In the genomic region with DNA sequence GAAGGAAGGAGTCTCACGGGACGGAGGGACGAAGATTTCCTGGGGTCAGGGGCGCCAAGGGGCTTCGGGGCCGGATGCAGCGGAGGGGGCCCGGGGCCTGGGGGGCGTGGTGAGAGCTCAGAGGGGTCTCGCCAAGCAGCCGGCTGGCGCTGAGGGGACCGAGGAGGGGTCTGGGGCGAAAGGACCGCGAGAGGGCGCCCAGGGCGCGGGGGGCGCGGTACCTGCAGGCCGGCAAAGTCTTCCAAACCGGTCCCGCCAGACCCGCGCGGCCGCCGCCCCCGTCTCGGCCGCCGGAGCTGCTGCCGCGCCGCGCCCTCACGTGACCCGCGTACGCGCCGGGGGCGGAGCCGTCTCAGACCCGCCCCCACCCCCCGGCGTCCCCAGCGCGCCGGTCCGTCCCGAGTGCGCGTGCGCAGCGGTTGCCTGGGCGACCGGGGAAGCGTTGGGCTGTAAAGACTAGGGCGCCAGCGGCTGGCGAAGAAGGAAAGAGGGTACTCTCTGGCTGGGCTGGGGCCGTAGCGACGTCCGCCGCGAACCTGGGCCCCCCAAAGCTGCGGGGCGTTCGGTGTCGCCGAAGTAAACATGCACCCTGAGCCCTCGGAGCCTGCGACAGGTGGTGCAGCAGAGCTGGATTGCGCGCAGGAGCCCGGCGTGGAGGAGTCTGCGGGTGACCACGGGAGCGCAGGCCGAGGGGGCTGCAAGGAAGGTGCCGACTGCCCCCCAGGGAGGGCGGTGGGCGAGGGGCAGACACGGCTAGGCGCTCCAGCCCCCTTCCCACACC, we compare ENCODE assay signal across 1 cellular context.
TF ChIP-seq lines count a peak whose summit lies in the region.

DNAAF1 (plus strand) TSS at position 450 of the 781 bp plus-strand sequence; CDS start at position 583, 133 bp downstream.
HSDL1 (minus strand) TSS at position 319 of the 781 bp plus-strand sequence. CDS start 13,856 bp downstream, outside the sequence.

TF ChIP-seq in K562, 482 proteins besides CTCF, POLR2A, EP300 and RAD21 (continued from another document and continues in another):
- no peak for TF ChIP-seq ARID3B (CRISPR knock-in tag; IDR thresholded peaks at IDR 0.05; ENCODE audit: borderline replicate concordance)
- no peak for TF ChIP-seq CREB3 (tag; conservative IDR thresholded peaks at IDR 0.05; ENCODE audit: low read depth)
- TF ChIP-seq, protein P1, sequence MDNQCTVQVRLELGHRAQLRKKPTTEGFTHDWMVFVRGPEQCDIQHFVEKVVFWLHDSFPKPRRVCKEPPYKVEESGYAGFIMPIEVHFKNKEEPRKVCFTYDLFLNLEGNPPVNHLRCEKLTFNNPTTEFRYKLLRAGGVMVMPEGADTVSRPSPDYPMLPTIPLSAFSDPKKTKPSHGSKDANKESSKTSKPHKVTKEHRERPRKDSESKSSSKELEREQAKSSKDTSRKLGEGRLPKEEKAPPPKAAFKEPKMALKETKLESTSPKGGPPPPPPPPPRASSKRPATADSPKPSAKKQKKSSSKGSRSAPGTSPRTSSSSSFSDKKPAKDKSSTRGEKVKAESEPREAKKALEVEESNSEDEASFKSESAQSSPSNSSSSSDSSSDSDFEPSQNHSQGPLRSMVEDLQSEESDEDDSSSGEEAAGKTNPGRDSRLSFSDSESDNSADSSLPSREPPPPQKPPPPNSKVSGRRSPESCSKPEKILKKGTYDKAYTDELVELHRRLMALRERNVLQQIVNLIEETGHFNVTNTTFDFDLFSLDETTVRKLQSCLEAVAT (IDR thresholded peaks at IDR 0.05) = no peak
- no peak for TF ChIP-seq DMBX1 (CRISPR knock-in tag; IDR thresholded peaks at IDR 0.05; ENCODE audit: borderline replicate concordance)
- TF ChIP-seq MTA3 (IDR thresholded peaks at IDR 0.05; ENCODE audit: borderline replicate concordance) = no peak
- no peak for TF ChIP-seq ZNF384 (IDR thresholded peaks at IDR 0.05; ENCODE audit: low read depth, low read length)
- no peak for TF ChIP-seq TCFL5 (CRISPR knock-in tag; conservative IDR thresholded peaks at IDR 0.05)
- no peak for TF ChIP-seq ELF1 (tag; IDR thresholded peaks at IDR 0.05)
- TF ChIP-seq NFRKB (IDR thresholded peaks at IDR 0.05; ENCODE audit: low read depth) = no peak
- TF ChIP-seq XRCC4 (IDR thresholded peaks at IDR 0.05; ENCODE audit: extremely low read depth, insufficient read depth, insufficient read length) = no peak
- no peak for TF ChIP-seq CBX5 (IDR thresholded peaks at IDR 0.05; ENCODE audit: borderline replicate concordance, low read depth)
- no peak for TF ChIP-seq NR0B1 (IDR thresholded peaks at IDR 0.05; ENCODE audit: partially characterized antibody)
- TF ChIP-seq THRAP3 (IDR thresholded peaks at IDR 0.05; ENCODE audit: borderline replicate concordance) = no peak
- TF ChIP-seq FOXK1 (CRISPR knock-in tag; IDR thresholded peaks at IDR 0.05; ENCODE audit: borderline replicate concordance) = peak; percentile 70; the same call in 1 of the 2 replicates
- TF ChIP-seq MBD1 (CRISPR knock-in tag; IDR thresholded peaks at IDR 0.05) = no peak
- no peak for TF ChIP-seq ADNP (tag; IDR thresholded peaks at IDR 0.05)
- TF ChIP-seq ARID3A (IDR thresholded peaks at IDR 0.05; ENCODE audit: borderline replicate concordance, low read depth, low read length) = no peak
- no peak for TF ChIP-seq BRF2 (IDR thresholded peaks at IDR 0.05; ENCODE audit: borderline replicate concordance, insufficient read depth, insufficient read length)
- TF ChIP-seq PHB (CRISPR knock-in tag; IDR thresholded peaks at IDR 0.05) = no peak
- no peak for TF ChIP-seq CGGBP1 (CRISPR knock-in tag; IDR thresholded peaks at IDR 0.05)
- TF ChIP-seq EWSR1 (IDR thresholded peaks at IDR 0.05; ENCODE audit: borderline replicate concordance, low read depth, partially characterized antibody) = no peak
- TF ChIP-seq ZNF766 (CRISPR knock-in tag; conservative IDR thresholded peaks at IDR 0.05) = no peak
- 0 out of 2 replicates have a peak, but pooled peaks have one; percentile 8 for TF ChIP-seq LCOR (CRISPR knock-in tag; IDR thresholded peaks at IDR 0.05)
- TF ChIP-seq JUND (IDR thresholded peaks at IDR 0.05; ENCODE audit: borderline replicate concordance, low read depth, low read length) = no peak
- TF ChIP-seq JUND (tag; IDR thresholded peaks at IDR 0.05; ENCODE audit: borderline replicate concordance, low read depth, low read length) = no peak
- TF ChIP-seq OTX1 (CRISPR knock-in tag; IDR thresholded peaks at IDR 0.05) = no peak
- no peak for TF ChIP-seq ZNF75A (CRISPR knock-in tag; IDR thresholded peaks at IDR 0.05)
- TF ChIP-seq ZNF583 (CRISPR knock-in tag; IDR thresholded peaks at IDR 0.05) = no peak
- TF ChIP-seq, protein P2, sequence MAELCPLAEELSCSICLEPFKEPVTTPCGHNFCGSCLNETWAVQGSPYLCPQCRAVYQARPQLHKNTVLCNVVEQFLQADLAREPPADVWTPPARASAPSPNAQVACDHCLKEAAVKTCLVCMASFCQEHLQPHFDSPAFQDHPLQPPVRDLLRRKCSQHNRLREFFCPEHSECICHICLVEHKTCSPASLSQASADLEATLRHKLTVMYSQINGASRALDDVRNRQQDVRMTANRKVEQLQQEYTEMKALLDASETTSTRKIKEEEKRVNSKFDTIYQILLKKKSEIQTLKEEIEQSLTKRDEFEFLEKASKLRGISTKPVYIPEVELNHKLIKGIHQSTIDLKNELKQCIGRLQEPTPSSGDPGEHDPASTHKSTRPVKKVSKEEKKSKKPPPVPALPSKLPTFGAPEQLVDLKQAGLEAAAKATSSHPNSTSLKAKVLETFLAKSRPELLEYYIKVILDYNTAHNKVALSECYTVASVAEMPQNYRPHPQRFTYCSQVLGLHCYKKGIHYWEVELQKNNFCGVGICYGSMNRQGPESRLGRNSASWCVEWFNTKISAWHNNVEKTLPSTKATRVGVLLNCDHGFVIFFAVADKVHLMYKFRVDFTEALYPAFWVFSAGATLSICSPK (IDR thresholded peaks at IDR 0.05; ENCODE audit: borderline replicate concordance) = no peak
- no peak for TF ChIP-seq CBFA2T2 (conservative IDR thresholded peaks at IDR 0.05)
- TF ChIP-seq FOXP1 (CRISPR knock-in tag; IDR thresholded peaks at IDR 0.05) = no peak
- TF ChIP-seq TAF7 (tag; IDR thresholded peaks at IDR 0.05) = no peak
- TF ChIP-seq RB1 (IDR thresholded peaks at IDR 0.05; ENCODE audit: low read depth) = peak; percentile 92
- no peak for TF ChIP-seq ZNF282 (CRISPR knock-in tag; IDR thresholded peaks at IDR 0.05)
- TF ChIP-seq SIX5 (IDR thresholded peaks at IDR 0.05; ENCODE audit: borderline replicate concordance in 1 of 2, insufficient read depth in 1 of 2, low read depth in 1 of 2, low read length in 2 of 2) = no peak
- TF ChIP-seq SIRT6 (IDR thresholded peaks at IDR 0.05; ENCODE audit: low read depth, low read length) = no peak
- peak; percentile 52; the same call in 1 of the 2 replicates for TF ChIP-seq ZBTB9 (CRISPR knock-in tag; IDR thresholded peaks at IDR 0.05)
- no peak for TF ChIP-seq GTF2F1 (IDR thresholded peaks at IDR 0.05; ENCODE audit: low read depth, low read length)
- TF ChIP-seq ASH1L (IDR thresholded peaks at IDR 0.05; ENCODE audit: borderline replicate concordance, low read depth, partially characterized antibody) = no peak
- TF ChIP-seq MCM7 (IDR thresholded peaks at IDR 0.05) = no peak
- peak; percentile 53; the same call in 1 of the 2 replicates for TF ChIP-seq TOE1 (IDR thresholded peaks at IDR 0.05; ENCODE audit: borderline replicate concordance)
- 0 out of 2 replicates have a peak, but pooled peaks have one; percentile 48 for TF ChIP-seq TOE1 (CRISPR knock-in tag; IDR thresholded peaks at IDR 0.05; ENCODE audit: borderline replicate concordance, low read depth)
- no peak for TF ChIP-seq SMARCC2 (IDR thresholded peaks at IDR 0.05; ENCODE audit: low read depth)
- TF ChIP-seq NCOA1 (IDR thresholded peaks at IDR 0.05; ENCODE audit: low read depth) = no peak
- TF ChIP-seq HMBOX1 (IDR thresholded peaks at IDR 0.05) = no peak
